In the genomic region with DNA sequence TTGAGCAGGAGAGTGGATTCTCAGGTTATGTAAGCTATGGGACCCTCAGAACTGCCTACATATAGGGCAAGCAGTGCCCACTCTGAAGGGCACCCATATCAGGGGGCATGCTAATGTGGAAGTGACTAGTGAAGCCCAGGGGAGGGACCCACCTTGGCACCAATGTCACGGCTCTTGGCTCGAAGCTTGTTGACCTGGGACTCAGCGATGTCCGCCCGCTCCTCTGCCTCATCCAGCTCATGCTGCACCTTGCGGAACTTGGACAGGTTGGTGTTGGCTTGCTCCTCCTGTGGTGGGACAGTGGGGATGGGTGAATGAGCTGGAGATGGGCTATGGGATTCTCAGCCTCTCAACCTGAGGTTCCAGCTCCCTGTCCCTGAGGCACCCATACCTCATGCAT, we compare ENCODE assay signal across 24 cellular contexts. TPM values are rescaled to one million over a fixed set of nuclear protein-coding genes. Genes with fewer than 3 reads are reported as not detected.
DNase-seq lines count a peak whose midpoint lies in the region; ATAC-seq, FAIRE-seq and TF ChIP-seq lines count a peak whose summit lies in the region.
"Had no signal": no experiment of that assay in that cellular context is flagged by ENCODE, and none has a peak within 500 bp of the region (broad histone marks: within the 10 kb centered on the region; RNA-seq: fewer than 3 reads in every experiment).

No MANE protein-coding gene starts in this region.

- no peak for ATAC-seq in upper lobe of left lung (ENCODE audit: low FRiP score in 2 of 2)
- ATAC-seq: A549, GM12878, HCT116, HepG2 had no signal

- no peak overlapping the region for H4K91ac ChIP-seq in neuronal stem cell (ENCODE audit: low read depth, low read length, poor library complexity)

- intact Hi-C loops in cardiac septum (cut with DNase I) = no loop called here

- H3K79me1 ChIP-seq in neuronal stem cell (ENCODE audit: low read depth, low read length) = no peaks in the 10 kb centered on the region

- no peak overlapping the region for H3K4ac ChIP-seq in neuronal stem cell (ENCODE audit: low read length)

- peak; percentile 87 for FAIRE-seq in bronchial epithelial cell (lab: Jason Lieb, UNC)
- FAIRE-seq: A549, GM12878, HepG2 had no signal

- H2BK5ac ChIP-seq in neuronal stem cell (ENCODE audit: low read length) = no peak overlapping the region

- no peaks in the 10 kb centered on the region for H3K9me3 ChIP-seq in cardiac muscle cell (ENCODE audit: low read depth)
- H3K9me3 ChIP-seq in BLaER1 = no peaks in the 10 kb centered on the region
- H3K9me3 ChIP-seq in neuronal stem cell (replicated peaks in 1 of 2; ENCODE audit: control insufficient read depth in 2 of 2, insufficient read depth in 1 of 2, low read depth in 1 of 2, low read length in 2 of 2) = no peaks in the 10 kb centered on the region
- H3K9me3 ChIP-seq in upper lobe of left lung = no peaks in the 10 kb centered on the region
- H3K9me3 ChIP-seq: A549 had no signal

- H3K36me3 ChIP-seq in cardiac muscle cell (peaks cover 68% of the 10 kb centered on the region), BLaER1 (no peaks in the 10 kb centered on the region), bronchial epithelial cell (ENCODE audit: control insufficient read depth, insufficient read depth, low read length) (no peaks in the 10 kb centered on the region), neuronal stem cell (replicated peaks in 1 of 2; ENCODE audit: control insufficient read depth in 2 of 2, insufficient read depth in 2 of 2, low read length in 2 of 2) (no peaks in the 10 kb centered on the region), upper lobe of left lung (no peaks in the 10 kb centered on the region)

- H3K18ac ChIP-seq in neuronal stem cell (ENCODE audit: low read length) = no peak overlapping the region

- no peak overlapping the region for H2BK15ac ChIP-seq in neuronal stem cell (ENCODE audit: low read length)

- H3K4me2 ChIP-seq in BLaER1 = peak overlapping the region; percentile 62
- H3K4me2 ChIP-seq in neuronal stem cell (ENCODE audit: insufficient read depth, low read length, poor library complexity, severe bottlenecking) = no peak overlapping the region
- H3K4me2 ChIP-seq: A549 had no signal

- H3K4me1 ChIP-seq in cardiac muscle cell (ENCODE audit: low read depth) (no peaks in the 10 kb centered on the region), BLaER1 (peaks cover 49% of the 10 kb centered on the region), neuronal stem cell (ENCODE audit: control insufficient read depth in 2 of 2, insufficient read depth in 1 of 2, low read depth in 1 of 2, low read length in 2 of 2) (peaks cover 0 to 2% of the 10 kb centered on the region in 2 donors), upper lobe of left lung (peaks cover 0 to 5% (median 0%) of the 10 kb centered on the region in 4 donors)
- H3K4me1 ChIP-seq: A549 had no signal

- TF ChIP-seq CTCF in cardiac muscle cell (IDR thresholded peaks at IDR 0.05; ENCODE audit: low read depth, low read length) (no peak), bronchial epithelial cell (IDR thresholded peaks at IDR 0.05; ENCODE audit: insufficient read depth, low read length, severe bottlenecking) (no peak), upper lobe of left lung (IDR thresholded peaks at IDR 0.05) (no peak)

- no peak overlapping the region for H2BK120ac ChIP-seq in neuronal stem cell (ENCODE audit: low read depth, low read length)

- H3K4me3 ChIP-seq in cardiac muscle cell = no peak overlapping the region
- H3K4me3 ChIP-seq in BLaER1 = no peak overlapping the region
- H3K4me3 ChIP-seq in bronchial epithelial cell (ENCODE audit: low read depth, low read length) = no peak overlapping the region
- no peak overlapping the region for H3K4me3 ChIP-seq in neuronal stem cell (ENCODE audit: low read length in 2 of 2)
- no peak overlapping the region for H3K4me3 ChIP-seq in upper lobe of left lung
- H3K4me3 ChIP-seq: A549, GM12878 had no signal

- TF ChIP-seq POLR2A in upper lobe of left lung (IDR thresholded peaks at IDR 0.05) = no peak

- H3K9ac ChIP-seq in BLaER1 (no peak overlapping the region), neuronal stem cell (ENCODE audit: low read depth, low read length, poor library complexity) (no peak overlapping the region)

- no peak overlapping the region for H4K8ac ChIP-seq in neuronal stem cell (ENCODE audit: low read depth, low read length)

- no peaks in the 10 kb centered on the region for H3K27me3 ChIP-seq in cardiac muscle cell
- peaks cover 6% of the 10 kb centered on the region; the same call in 1 of the 2 replicates for H3K27me3 ChIP-seq in BLaER1
- no peaks in the 10 kb centered on the region for H3K27me3 ChIP-seq in bronchial epithelial cell (ENCODE audit: control insufficient read depth, insufficient read depth, low read length)
- peaks cover 0 to 55% (median 0%) of the 10 kb centered on the region in 3 experiments for H3K27me3 ChIP-seq in neuronal stem cell (ENCODE audit: control insufficient read depth in 3 of 3, insufficient read depth in 3 of 3, low read depth in 1 of 3, low read length in 3 of 3)
- no peaks in the 10 kb centered on the region for H3K27me3 ChIP-seq in upper lobe of left lung

- H4K20me1 ChIP-seq in BLaER1 = no peaks in the 10 kb centered on the region

- no peak overlapping the region for H3K23ac ChIP-seq in neuronal stem cell (ENCODE audit: low read depth, low read length, poor library complexity)

- no peak for TF ChIP-seq EP300 in upper lobe of left lung (IDR thresholded peaks at IDR 0.05)

- no peak overlapping the region for H2AFZ ChIP-seq in neuronal stem cell (ENCODE audit: low read length)

- H3K14ac ChIP-seq in neuronal stem cell (ENCODE audit: low read length) = no peak overlapping the region

- H3K27ac ChIP-seq in cardiac muscle cell = peak overlapping the region; percentile 86
- H3K27ac ChIP-seq in BLaER1 = no peak overlapping the region
- H3K27ac ChIP-seq in neuronal stem cell (replicated peaks; ENCODE audit: low read length) = no peak overlapping the region
- no peak overlapping the region for H3K27ac ChIP-seq in upper lobe of left lung
- H3K27ac ChIP-seq: 22Rv1, A549 had no signal

- H2AK5ac ChIP-seq in neuronal stem cell (ENCODE audit: low read depth, low read length) = peak overlapping the region; percentile 7

- WGBS in neuronal stem cell (ENCODE audit: extremely low coverage in 2 of 2, insufficient read length in 2 of 2, insufficient replicate concordance in 1 of 2), 2 donors = no CpG with 5 or more reads among the region's 6 CpGs
- WGBS in upper lobe of left lung, 2 donors = 95% methylated on average over 5 of the region's 6 CpGs; no CpG with 5 or more reads in 1 of the 2 donors

- DNase-seq in cardiac muscle cell (ENCODE audit: low read depth in 1 of 2, low spot score in 1 of 2) (no peak), cardiac septum (ENCODE audit: low spot score) (no peak), bronchial epithelial cell (ENCODE audit: low read depth) (no peak), neuronal stem cell (ENCODE audit: low spot score) (no peak), upper lobe of left lung (no peak), HT-29 (ENCODE audit: low spot score) (no peak)
- DNase-seq: AML-193; CD4-positive, CD25-positive, alpha-beta regulatory T cell; CD8-positive, alpha-beta memory T cell; COR-L47; DMS53; DND-41; EL; GOT3; H7; HFFc6 had no signal

- H2BK12ac ChIP-seq in neuronal stem cell (ENCODE audit: low read length) = no peak overlapping the region

RNA-seq across cellular contexts. Expression of a gene that starts 5.4 kb away (rescaled TPM):
- total RNA-seq in cardiac muscle cell (0.21 and 0.49 TPM in 2 replicates), cardiac septum (not detected), bronchial epithelial cell (not detected in 2 replicates), upper lobe of left lung (1 to 10 TPM in 3 of 6 donors, under 1 TPM in 1, not detected in 2; 0.47 to 3.1 (median 2.3) TPM)
- polyA plus RNA-seq in cardiac muscle cell = 25.2 and 31.4 TPM in 2 replicates
- 5.0 TPM for polyA plus RNA-seq in neuronal stem cell (2013, experiment 1 of 2)
- polyA plus RNA-seq in neuronal stem cell (2013, experiment 2 of 2) = 4.4 TPM
- not detected in 2 replicates for total RNA-seq in HT-29 (2014; rRNA removed; shearing (Covaris generic))
- total RNA-seq: CD8-positive, alpha-beta memory T cell; G401; GM12878; HepG2; HFFc6 had no signal
- polyA plus RNA-seq: A549; BJ; CD4-positive, CD25-positive, alpha-beta regulatory T cell; CD8-positive, alpha-beta memory T cell; GM12878; HepG2 had no signal

RNA-seq across cellular contexts. Expression of a gene that starts 9.7 kb away (rescaled TPM):
- total RNA-seq in cardiac muscle cell (not detected in 2 replicates), cardiac septum (not detected), bronchial epithelial cell (not detected in 2 replicates), upper lobe of left lung (not detected)
- polyA plus RNA-seq in cardiac muscle cell = 3.2 and 7.9 TPM in 2 replicates
- polyA plus RNA-seq in neuronal stem cell (2013, experiment 1 of 2) = not detected
- polyA plus RNA-seq in neuronal stem cell (2013, experiment 2 of 2) = not detected
- total RNA-seq in HT-29 (2014; rRNA removed; shearing (Covaris generic)) = not detected in 2 replicates
- total RNA-seq: CD4-positive, CD25-positive, alpha-beta regulatory T cell; CD8-positive, alpha-beta memory T cell; G401; GM12878; HepG2; HFFc6 had no signal
- polyA plus RNA-seq: A549; BJ; CD4-positive, CD25-positive, alpha-beta regulatory T cell; CD8-positive, alpha-beta memory T cell; GM12878; HepG2 had no signal

RNA-seq across cellular contexts. Expression of a gene that starts 17.3 kb away (rescaled TPM):
- total RNA-seq in cardiac muscle cell = 20.5 and 36.6 TPM in 2 replicates
- polyA plus RNA-seq in cardiac muscle cell = 16.7 and 22.2 TPM in 2 replicates
- total RNA-seq in cardiac septum = 3.7 TPM
- total RNA-seq in bronchial epithelial cell = 2.4 and 5.4 TPM in 2 replicates
- polyA plus RNA-seq in neuronal stem cell (2013, experiment 1 of 2) = 74.5 TPM
- polyA plus RNA-seq in neuronal stem cell (2013, experiment 2 of 2) = 74.5 TPM
- 10 to 100 TPM in 3 of 6 donors, 1 to 10 TPM in 3; 4.1 to 18.9 (median 9.3) TPM for total RNA-seq in upper lobe of left lung
- total RNA-seq in HT-29 (2014; rRNA removed; shearing (Covaris generic)) = not detected in 2 replicates
- total RNA-seq: CD4-positive, CD25-positive, alpha-beta regulatory T cell; CD8-positive, alpha-beta memory T cell; G401; HepG2 had no signal
- polyA plus RNA-seq: A549; CD4-positive, CD25-positive, alpha-beta regulatory T cell; CD8-positive, alpha-beta memory T cell; GM12878; HepG2 had no signal

RNA-seq across cellular contexts. Expression of a gene that starts 25.8 kb away (rescaled TPM):
- total RNA-seq in cardiac muscle cell (4,520 and 8,484 TPM in 2 replicates), cardiac septum (170 TPM), bronchial epithelial cell (not detected in 2 replicates), upper lobe of left lung (not detected)
- polyA plus RNA-seq in cardiac muscle cell = 2,795 and 4,145 TPM in 2 replicates
- polyA plus RNA-seq in neuronal stem cell (2013, experiment 1 of 2) = 0.03 TPM
- 0.04 TPM for polyA plus RNA-seq in neuronal stem cell (2013, experiment 2 of 2)
- total RNA-seq in HT-29 (2014; rRNA removed; shearing (Covaris generic)) = not detected in 2 replicates
- total RNA-seq: CD4-positive, CD25-positive, alpha-beta regulatory T cell; G401; GM12878; HepG2; HFFc6 had no signal
- polyA plus RNA-seq: A549; BJ; CD4-positive, CD25-positive, alpha-beta regulatory T cell; CD8-positive, alpha-beta memory T cell had no signal

RNA-seq across cellular contexts. Expression of a gene that starts 29.6 kb away (rescaled TPM):
- 66.6 and 74.0 TPM in 2 replicates for total RNA-seq in cardiac muscle cell
- 43.8 and 55.1 TPM in 2 replicates for polyA plus RNA-seq in cardiac muscle cell
- total RNA-seq in cardiac septum = 10.6 TPM
- total RNA-seq in bronchial epithelial cell = 0.79 and 0.90 TPM in 2 replicates
- polyA plus RNA-seq in neuronal stem cell (2013, experiment 1 of 2) = 62.0 TPM
- 60.0 TPM for polyA plus RNA-seq in neuronal stem cell (2013, experiment 2 of 2)
- 10 to 100 TPM in 4 of 6 donors, 1 to 10 TPM in 2; 5.8 to 16.8 (median 12.4) TPM for total RNA-seq in upper lobe of left lung
- total RNA-seq in HT-29 (2014; rRNA removed; shearing (Covaris generic)) = not detected in 2 replicates
- total RNA-seq: GM12878 had no signal
- polyA plus RNA-seq: GM12878 had no signal
